Comparison of ENCODE assay signal across 24 cellular contexts in the genomic region with DNA sequence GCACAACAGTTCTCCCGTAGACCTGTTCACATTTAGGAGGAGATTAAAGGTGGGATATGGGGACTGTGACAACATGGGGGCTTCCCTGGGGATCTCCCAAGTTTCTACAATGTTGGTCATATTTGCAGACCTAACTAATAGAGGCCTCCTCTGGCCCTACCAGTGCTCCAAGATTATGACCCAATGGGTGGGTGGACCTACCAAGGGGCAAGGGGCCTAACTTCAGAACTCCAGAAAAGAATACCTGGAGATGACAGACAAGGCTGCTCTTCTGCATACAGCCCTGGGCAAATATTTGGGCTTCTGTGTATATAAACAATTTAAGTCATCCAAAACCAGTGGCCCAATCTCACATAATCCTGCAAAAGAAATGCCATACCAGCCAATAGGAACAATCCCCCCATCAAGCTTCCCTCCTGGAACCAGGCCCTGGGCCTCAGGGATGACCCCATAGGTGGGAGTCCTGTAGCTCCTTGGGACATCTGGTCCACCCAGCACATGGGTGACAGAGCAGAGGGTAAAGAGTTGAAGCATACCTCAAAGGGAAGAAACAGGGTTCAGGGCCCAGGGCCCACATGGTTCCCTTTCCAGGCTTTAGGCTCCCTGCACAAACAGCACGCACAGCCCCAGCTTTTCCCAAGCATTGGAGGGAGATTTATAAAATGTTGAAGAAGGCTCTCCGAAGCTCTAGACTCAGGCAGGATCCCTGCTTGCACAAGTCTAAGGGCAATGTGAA.
"Had no signal": no experiment of that assay in that cellular context is flagged by ENCODE, and none has a peak within 500 bp of the region (broad histone marks: within the 10 kb centered on the region; RNA-seq: fewer than 3 reads in every experiment).

No MANE protein-coding gene starts in this region.

- H3K36me3 ChIP-seq: adrenal gland, MG63, SJCRH30 had no signal

- DNase-seq: activated CD4-positive, alpha-beta T cell treated with anti-CD3 and anti-CD28 coated beads, Interleukin-2, amount 10 ng/mL, durations not matched to agents 24 days and 14 days; activated CD4-positive, alpha-beta T cell treated with anti-CD3 and anti-CD28 coated beads, Interleukin-2, amount 50 U/mL, for 4 hours; activated CD8-positive, alpha-beta T cell treated with anti-CD3 and anti-CD28 coated beads for 36 hours; activated gamma-delta T cell treated with Interleukin-2 at 50 U/mL for 16 hours; activated naive CD4-positive, alpha-beta T cell treated with anti-CD3 and anti-CD28 coated beads for 36 hours; activated T-cell treated with anti-CD3 and anti-CD28 coated beads for 4 hours; activated T-cell treated with anti-CD3 and anti-CD28 coated beads, Interleukin-2, amount 50 U/mL, for 4 hours; adrenal gland; Karpas-422; KBM-7; MG63; NCI-H1048; NCI-H1105 treated with DMSO at 0.1 percent for 48 hours; NCI-H1436; NCI-H1694; NCI-H1930; NCI-H2081 treated with DMSO at 0.1 percent for 48 hours; NCI-H226; NCI-H446 treated with DMSO at 0.1 percent for 48 hours; NCI-H524; SHP77; SJCRH30 had no signal

- H3K27me3 ChIP-seq: adrenal gland, MG63, SJCRH30 had no signal

- H3K4me1 ChIP-seq: adrenal gland, SJCRH30 had no signal

- H3K27ac ChIP-seq: adrenal gland, SJCRH30, SK-N-MC had no signal

- H3K4me3 ChIP-seq: adrenal gland, MG63, SJCRH30, SK-N-MC had no signal

- FAIRE-seq: TTC549 had no signal

- H3K9me3 ChIP-seq: adrenal gland, MG63, SJCRH30 had no signal
